25 cellular contexts compared by ENCODE assay signal in genomic region chr1:89295187-89295586, GRCh38. TPM values are rescaled to one million over a fixed set of nuclear protein-coding genes. Genes with fewer than 3 reads are reported as not detected.
DNase-seq lines count a peak whose midpoint lies in the region; ATAC-seq, FAIRE-seq and TF ChIP-seq lines count a peak whose summit lies in the region.
"Had no signal": no experiment of that assay in that cellular context is flagged by ENCODE, and none has a peak within 500 bp of the region (broad histone marks: within the 10 kb centered on the region; RNA-seq: fewer than 3 reads in every experiment).

No MANE protein-coding gene starts in this region.

- peak overlapping the region; percentile 14 to 66 (median 44); a peak in 19 of 22 replicates for H3K4me2 ChIP-seq in BLaER1 treated with 17β-estradiol and CSF1 and Interleukin-3, amounts not matched to agents 10 nM and 100 nM

- H3K4me3 ChIP-seq in BLaER1 treated with 17β-estradiol and CSF1 and Interleukin-3, amounts not matched to agents 10 nM and 100 nM, result no peak overlapping the region
- H3K4me3 ChIP-seq in CD8-positive, alpha-beta memory T cell (ENCODE audit: low read length), result no peak overlapping the region
- H3K4me3 ChIP-seq: HAP-1, left lung, right atrium auricular region, spleen, tibial artery had no signal

- CTCF ChIA-PET in CD8-positive, alpha-beta memory T cell (lab: Charles Lee), result interaction anchor here (1.2 to 2.1 kb wide), 3 partner anchors 10 to 63 kb away, joined by 3 to 6 read pairs (median 5); partner anchors contain the start of gene GBP5
- CTCF ChIA-PET in activated CD8-positive, alpha-beta T cell treated with anti-CD3 and anti-CD28 coated beads, Interleukin-2, amount 10 ng/mL, durations not matched to agents 7 days and 5 days (lab: Charles Lee), result interaction anchor here (0.7 to 2.9 kb wide), 4 partner anchors 9 to 23 kb away, joined by 3 to 13 read pairs (median 4); partner anchors contain the start of gene GBP5

- H3K9ac ChIP-seq in BLaER1 treated with 17β-estradiol and CSF1 and Interleukin-3, amounts not matched to agents 10 nM and 100 nM, result no peak overlapping the region

- H3K4me3 Mint-ChIP-seq in CD8-positive, alpha-beta memory T cell, result peak overlapping the region in 5 of 7 donors; percentile 2 to 55 (median 52)
- H3K4me3 Mint-ChIP-seq in activated CD8-positive, alpha-beta T cell treated with anti-CD3 and anti-CD28 coated beads, Interleukin-2, amount 10 ng/mL, durations not matched to agents 7 days and 5 days, result peak overlapping the region; percentile 16
- no peak overlapping the region for H3K4me3 Mint-ChIP-seq in type B pancreatic cell
- H3K4me3 Mint-ChIP-seq: stimulated activated naive CD8-positive, alpha-beta T cell treated with anti-CD3 and anti-CD28 coated beads, Interleukin-15, amount 100 ng/mL, for 72 hours had no signal

- no peak overlapping the region for H3K27ac ChIP-seq in BLaER1 treated with 17β-estradiol and CSF1 and Interleukin-3, amounts not matched to agents 10 nM and 100 nM
- no peak overlapping the region for H3K27ac ChIP-seq in CD8-positive, alpha-beta memory T cell (ENCODE audit: low read depth, low read length)
- H3K27ac ChIP-seq: left lung, right atrium auricular region, spleen, tibial artery had no signal

- POLR2A ChIA-PET in CD8-positive, alpha-beta memory T cell (lab: Charles Lee), result no interaction called here
- POLR2A ChIA-PET in activated CD8-positive, alpha-beta T cell treated with anti-CD3 and anti-CD28 coated beads, Interleukin-2, amount 10 ng/mL, durations not matched to agents 7 days and 5 days (lab: Charles Lee), result interaction anchor here (0.6 to 3.3 kb wide), 4 partner anchors 8 to 36 kb away, joined by 3 to 20 read pairs (median 4); partner anchors contain the start of gene GBP5

- no peaks in the 10 kb centered on the region for H3K27me3 Mint-ChIP-seq in CD8-positive, alpha-beta memory T cell
- H3K27me3 Mint-ChIP-seq in activated CD8-positive, alpha-beta T cell treated with anti-CD3 and anti-CD28 coated beads, Interleukin-2, amount 10 ng/mL, durations not matched to agents 7 days and 5 days (ENCODE audit: low read depth), result no peaks in the 10 kb centered on the region
- no peaks in the 10 kb centered on the region for H3K27me3 Mint-ChIP-seq in type B pancreatic cell
- H3K27me3 Mint-ChIP-seq: natural killer cell treated with Interleukin-12 subunit alpha and Interleukin-12 subunit beta and Interleukin-15 and Interleukin-18, amount 100 ng/mL, for 72 hours; stimulated activated naive CD8-positive, alpha-beta T cell treated with anti-CD3 and anti-CD28 coated beads, Interleukin-15, amount 100 ng/mL, for 72 hours had no signal

- H3K36me3 Mint-ChIP-seq in CD8-positive, alpha-beta memory T cell, result peaks cover 4 to 25% (median 4%) of the 10 kb centered on the region in 3 donors
- H3K36me3 Mint-ChIP-seq in activated CD8-positive, alpha-beta T cell treated with anti-CD3 and anti-CD28 coated beads, Interleukin-2, amount 10 ng/mL, durations not matched to agents 7 days and 5 days (ENCODE audit: low read depth), result peaks cover 51% of the 10 kb centered on the region
- H3K36me3 Mint-ChIP-seq in type B pancreatic cell, result no peaks in the 10 kb centered on the region

- peak in 1 of 5 donors; percentile 29 for DNase-seq in CD8-positive, alpha-beta memory T cell
- DNase-seq in OCI-M1 (lab: John Stamatoyannopoulos, UW) (peak; percentile 72), COR-L47 (lab: John Stamatoyannopoulos, UW) (no peak), NOMO-1 treated with dmso at 0.1 percent for 144 hours (lab: John Stamatoyannopoulos, UW; ENCODE audit: unreplicated experiment) (no peak), type B pancreatic cell (ENCODE audit: extremely low spot score, unreplicated experiment) (no peak), HTR-8/SVneo (ENCODE audit: insufficient read length, low spot score) (no peak)
- DNase-seq in activated CD8-positive, alpha-beta T cell treated with anti-CD3 and anti-CD28 coated beads, Interleukin-2, amount 10 ng/mL, durations not matched to agents 7 days and 5 days, result peak; percentile 52
- DNase-seq: activated naive CD4-positive, alpha-beta T cell; Caco-2; cerebellar nuclear complex; DMS79 treated with DMSO at 0.1 percent for 48 hours; left lung; NCI-H2107; NCI-H524 treated with DMSO at 0.1 percent for 48 hours; RPMI8226; spleen; stimulated activated naive CD8-positive, alpha-beta T cell treated with anti-CD3 and anti-CD28 coated beads, Interleukin-15, amount 100 ng/mL, for 72 hours; tibial artery had no signal

- peak overlapping the region in 1 of 8 donors; percentile 23 for H3K27ac Mint-ChIP-seq in CD8-positive, alpha-beta memory T cell
- peak overlapping the region; percentile 22 for H3K27ac Mint-ChIP-seq in activated CD8-positive, alpha-beta T cell treated with anti-CD3 and anti-CD28 coated beads, Interleukin-2, amount 10 ng/mL, durations not matched to agents 7 days and 5 days
- no peak overlapping the region for H3K27ac Mint-ChIP-seq in type B pancreatic cell

- peaks cover 0 to 7% (median 0%) of the 10 kb centered on the region in 11 experiments; a peak in 1 of 22 replicates for H3K36me3 ChIP-seq in BLaER1 treated with 17β-estradiol and CSF1 and Interleukin-3, amounts not matched to agents 10 nM and 100 nM
- no peaks in the 10 kb centered on the region for H3K36me3 ChIP-seq in CD8-positive, alpha-beta memory T cell (ENCODE audit: insufficient read depth, low read length)
- H3K36me3 ChIP-seq: HAP-1, left lung, right atrium auricular region, spleen, tibial artery had no signal

- H3K27me3 ChIP-seq in BLaER1 treated with 17β-estradiol and CSF1 and Interleukin-3, amounts not matched to agents 10 nM and 100 nM, result no peaks in the 10 kb centered on the region
- H3K27me3 ChIP-seq in CD8-positive, alpha-beta memory T cell (ENCODE audit: insufficient read depth, low read length, poor library complexity, severe bottlenecking), result no peaks in the 10 kb centered on the region
- H3K27me3 ChIP-seq: left lung, right atrium auricular region, spleen, tibial artery had no signal

- H3K9me3 Mint-ChIP-seq in CD8-positive, alpha-beta memory T cell, result peaks cover 4 to 20% (median 12%) of the 10 kb centered on the region in 5 donors
- peaks cover 39% of the 10 kb centered on the region for H3K9me3 Mint-ChIP-seq in activated CD8-positive, alpha-beta T cell treated with anti-CD3 and anti-CD28 coated beads, Interleukin-2, amount 10 ng/mL, durations not matched to agents 7 days and 5 days (ENCODE audit: insufficient read depth)
- peaks cover 8% of the 10 kb centered on the region for H3K9me3 Mint-ChIP-seq in type B pancreatic cell

- no peak for FAIRE-seq in HTR-8/SVneo (lab: Jason Lieb, UNC)
- FAIRE-seq: GM12891 had no signal

- peaks cover 30 to 72% (median 49%) of the 10 kb centered on the region in 3 donors for H3K4me1 Mint-ChIP-seq in CD8-positive, alpha-beta memory T cell
- H3K4me1 Mint-ChIP-seq in activated CD8-positive, alpha-beta T cell treated with anti-CD3 and anti-CD28 coated beads, Interleukin-2, amount 10 ng/mL, durations not matched to agents 7 days and 5 days (ENCODE audit: low read depth), result peaks cover 65% of the 10 kb centered on the region
- no peaks in the 10 kb centered on the region for H3K4me1 Mint-ChIP-seq in type B pancreatic cell (ENCODE audit: unreplicated experiment)

- TF ChIP-seq CTCF in type B pancreatic cell (conservative IDR thresholded peaks at IDR 0.05), result no peak

- H4K20me1 ChIP-seq in BLaER1 treated with 17β-estradiol and CSF1 and Interleukin-3, amounts not matched to agents 10 nM and 100 nM, result no peaks in the 10 kb centered on the region

- peak; percentile 80 for ATAC-seq in activated CD8-positive, alpha-beta T cell treated with anti-CD3 and anti-CD28 coated beads, Interleukin-2, amount 10 ng/mL, durations not matched to agents 7 days and 5 days
- ATAC-seq: left lung; natural killer cell treated with Interleukin-12 subunit alpha and Interleukin-12 subunit beta and Interleukin-15 and Interleukin-18, amount 100 ng/mL, for 72 hours; SK-N-SH treated with all-trans-retinoic acid at 6 μM for 48 hours; stimulated activated naive CD8-positive, alpha-beta T cell treated with anti-CD3 and anti-CD28 coated beads, Interleukin-15, amount 100 ng/mL, for 72 hours had no signal

- H3K9me3 ChIP-seq in BLaER1 treated with 17β-estradiol and CSF1 and Interleukin-3, amounts not matched to agents 10 nM and 100 nM (replicated peaks in 1 of 11), result peaks cover 19 to 31% (median 26%) of the 10 kb centered on the region in 11 experiments
- no peaks in the 10 kb centered on the region for H3K9me3 ChIP-seq in CD8-positive, alpha-beta memory T cell (ENCODE audit: low read length)
- H3K9me3 ChIP-seq: Caco-2, HAP-1, right atrium auricular region had no signal

- peaks cover 0 to 8% (median 6%) of the 10 kb centered on the region in 10 experiments; a peak in 17 of 20 replicates for H3K4me1 ChIP-seq in BLaER1 treated with 17β-estradiol and CSF1 and Interleukin-3, amounts not matched to agents 10 nM and 100 nM
- peaks cover 24% of the 10 kb centered on the region for H3K4me1 ChIP-seq in CD8-positive, alpha-beta memory T cell (ENCODE audit: insufficient read depth, low read length)
- H3K4me1 ChIP-seq: Caco-2, HAP-1, right atrium auricular region had no signal

RNA-seq across cellular contexts. Expression of gene GBP5, which starts 22.5 kb away (rescaled TPM):
- total RNA-seq in CD8-positive, alpha-beta memory T cell, result 10 to 100 TPM; 67.2 to 74.5 TPM
- polyA plus RNA-seq in CD8-positive, alpha-beta memory T cell, result 180 TPM
- 100 to 1,000 TPM; 261 TPM for total RNA-seq in activated CD8-positive, alpha-beta T cell treated with anti-CD3 and anti-CD28 coated beads, Interleukin-2, amount 10 ng/mL, durations not matched to agents 7 days and 5 days
- total RNA-seq in type B pancreatic cell (ENCODE audit: low replicate concordance), result 0.45 and 0.56 TPM in 2 replicates
- total RNA-seq: Caco-2, osteocyte had no signal

Comparison
In these comparisons a context has a peak if more than half of its experiments do, and no peak if none do; other contexts are left out.
1. DNase-seq: peak in OCI-M1 (single experiment) and activated CD8-positive, alpha-beta T cell treated with anti-CD3 and anti-CD28 coated beads, Interleukin-2, amount 10 ng/mL, durations not matched to agents 7 days and 5 days (single experiment); none in COR-L47 (single experiment), NOMO-1 treated with dmso at 0.1 percent for 144 hours (single experiment), type B pancreatic cell (single experiment) and HTR-8/SVneo (single experiment).
2. RNA of gene GBP5, which starts 22.5 kb away (total RNA-seq): 261 TPM in activated CD8-positive, alpha-beta T cell treated with anti-CD3 and anti-CD28 coated beads, Interleukin-2, amount 10 ng/mL, durations not matched to agents 7 days and 5 days and 67.2 to 74.5 TPM in CD8-positive, alpha-beta memory T cell; 0.45 to 0.56 TPM in type B pancreatic cell; every median in the first group is over 10 times any median in the second.